Comparison of ENCODE assay signal across 13 cellular contexts in genomic region chr2:197071213-197071612, GRCh38.
DNase-seq lines count a peak whose midpoint lies in the region; ATAC-seq lines count a peak whose summit lies in the region.
"Had no signal": no experiment of that assay in that cellular context is flagged by ENCODE, and none has a peak within 500 bp of the region (broad histone marks: within the 10 kb centered on the region; RNA-seq: fewer than 3 reads in every experiment).

No MANE protein-coding gene starts in this region.

- H3K9me3 Mint-ChIP-seq in activated T-cell treated with anti-CD3 and anti-CD28 coated beads, Interleukin-2, amount 50 U/mL, for 72 hours = peaks cover 0 to 2% of the 10 kb centered on the region in 2 donors
- H3K9me3 Mint-ChIP-seq in central memory CD8-positive, alpha-beta T cell = no peaks in the 10 kb centered on the region
- H3K9me3 Mint-ChIP-seq in stimulated activated memory B cell treated with anti-CD40 and anti-IgM and Interleukin-4, amounts not matched to agents 10 μg/mL and 1 μg/mL and 100 μg/mL, for 72 hours = peaks cover 6% of the 10 kb centered on the region

- H3K27ac Mint-ChIP-seq in activated T-cell treated with anti-CD3 and anti-CD28 coated beads, Interleukin-2, amount 50 U/mL, for 72 hours = peak overlapping the region; percentile 99
- peak overlapping the region; percentile 83 for H3K27ac Mint-ChIP-seq in central memory CD8-positive, alpha-beta T cell (ENCODE audit: low read depth)
- peak overlapping the region; percentile 72 for H3K27ac Mint-ChIP-seq in stimulated activated memory B cell treated with anti-CD40 and anti-IgM and Interleukin-4, amounts not matched to agents 10 μg/mL and 1 μg/mL and 100 μg/mL, for 72 hours

- peak overlapping the region; percentile 18 to 93 for H3K4me3 Mint-ChIP-seq in activated T-cell treated with anti-CD3 and anti-CD28 coated beads, Interleukin-2, amount 50 U/mL, for 72 hours
- no peak overlapping the region for H3K4me3 Mint-ChIP-seq in central memory CD8-positive, alpha-beta T cell
- H3K4me3 Mint-ChIP-seq in stimulated activated memory B cell treated with anti-CD40 and anti-IgM and Interleukin-4, amounts not matched to agents 10 μg/mL and 1 μg/mL and 100 μg/mL, for 72 hours = no peak overlapping the region

- peaks cover 14 to 32% of the 10 kb centered on the region in 2 donors for H3K36me3 Mint-ChIP-seq in activated T-cell treated with anti-CD3 and anti-CD28 coated beads, Interleukin-2, amount 50 U/mL, for 72 hours (ENCODE audit: insufficient read depth in 2 of 2)
- peaks cover 54% of the 10 kb centered on the region for H3K36me3 Mint-ChIP-seq in central memory CD8-positive, alpha-beta T cell (ENCODE audit: insufficient read depth)
- peaks cover 77% of the 10 kb centered on the region for H3K36me3 Mint-ChIP-seq in stimulated activated memory B cell treated with anti-CD40 and anti-IgM and Interleukin-4, amounts not matched to agents 10 μg/mL and 1 μg/mL and 100 μg/mL, for 72 hours

- no peak for ATAC-seq in activated T-cell treated with anti-CD3 and anti-CD28 coated beads, Interleukin-2, amount 50 U/mL, for 72 hours (replicated peaks in 1 of 2)
- no peak for ATAC-seq in central memory CD8-positive, alpha-beta T cell (replicated peaks; ENCODE audit: extremely low read depth, poor library complexity, severe bottlenecking)
- no peak for ATAC-seq in stimulated activated memory B cell treated with anti-CD40 and anti-IgM and Interleukin-4, amounts not matched to agents 10 μg/mL and 1 μg/mL and 100 μg/mL, for 72 hours
- ATAC-seq in HG02885 (IDR thresholded peaks at IDR 0.05; ENCODE audit: poor library complexity, unreplicated experiment) (no peak), left cardiac atrium (no peak)

- intact Hi-C loops in left cardiac atrium (cut with DNase I) = no loop called here

- no peak for DNase-seq in activated T-cell treated with anti-CD3 and anti-CD28 coated beads, Interleukin-2, amount 50 U/mL, for 72 hours
- DNase-seq in activated T-cell treated with anti-CD3 and anti-CD28 coated beads, Interleukin-2, amount 50 U/mL, for 1 hour = no peak
- DNase-seq in RPMI8226 = peak; percentile 20
- DNase-seq in central memory CD8-positive, alpha-beta T cell (ENCODE audit: low spot score in 2 of 2) = no peak
- DNase-seq in DMS114 treated with DMSO at 0.1 percent for 48 hours (lab: John Stamatoyannopoulos, UW; ENCODE audit: unreplicated experiment) = no peak
- no peak for DNase-seq in left cardiac atrium
- DNase-seq: activated CD4-positive, alpha-beta T cell treated with anti-CD3 and anti-CD28 coated beads for 1 hour; DMS 273 treated with DMSO at 0.1 percent for 48 hours; foreskin melanocyte; NCI-H2081 treated with DMSO at 0.1 percent for 48 hours; transverse colon had no signal

- no peaks in the 10 kb centered on the region for H3K27me3 Mint-ChIP-seq in activated T-cell treated with anti-CD3 and anti-CD28 coated beads, Interleukin-2, amount 50 U/mL, for 72 hours (ENCODE audit: low read depth)
- no peaks in the 10 kb centered on the region for H3K27me3 Mint-ChIP-seq in central memory CD8-positive, alpha-beta T cell
- no peaks in the 10 kb centered on the region for H3K27me3 Mint-ChIP-seq in stimulated activated memory B cell treated with anti-CD40 and anti-IgM and Interleukin-4, amounts not matched to agents 10 μg/mL and 1 μg/mL and 100 μg/mL, for 72 hours

- H3K4me1 Mint-ChIP-seq in activated T-cell treated with anti-CD3 and anti-CD28 coated beads, Interleukin-2, amount 50 U/mL, for 72 hours (ENCODE audit: low read depth) = peaks cover 48% of the 10 kb centered on the region
- peaks cover 63% of the 10 kb centered on the region for H3K4me1 Mint-ChIP-seq in central memory CD8-positive, alpha-beta T cell
- peaks cover 25% of the 10 kb centered on the region for H3K4me1 Mint-ChIP-seq in stimulated activated memory B cell treated with anti-CD40 and anti-IgM and Interleukin-4, amounts not matched to agents 10 μg/mL and 1 μg/mL and 100 μg/mL, for 72 hours

Comparison
In these comparisons a context has a peak if more than half of its experiments do, and no peak if none do; other contexts are left out.
1. H3K4me3 Mint-ChIP-seq: peak in activated T-cell treated with anti-CD3 and anti-CD28 coated beads, Interleukin-2, amount 50 U/mL, for 72 hours (2 of 2); none in central memory CD8-positive, alpha-beta T cell (single experiment) and stimulated activated memory B cell treated with anti-CD40 and anti-IgM and Interleukin-4, amounts not matched to agents 10 μg/mL and 1 μg/mL and 100 μg/mL, for 72 hours (single experiment).
2. Peak in every context shown above with its lines, with median percentiles within 50 percentile points of each other: H3K27ac Mint-ChIP-seq.